Comparison of ENCODE assay signal across 1 cellular context in the genomic region with DNA sequence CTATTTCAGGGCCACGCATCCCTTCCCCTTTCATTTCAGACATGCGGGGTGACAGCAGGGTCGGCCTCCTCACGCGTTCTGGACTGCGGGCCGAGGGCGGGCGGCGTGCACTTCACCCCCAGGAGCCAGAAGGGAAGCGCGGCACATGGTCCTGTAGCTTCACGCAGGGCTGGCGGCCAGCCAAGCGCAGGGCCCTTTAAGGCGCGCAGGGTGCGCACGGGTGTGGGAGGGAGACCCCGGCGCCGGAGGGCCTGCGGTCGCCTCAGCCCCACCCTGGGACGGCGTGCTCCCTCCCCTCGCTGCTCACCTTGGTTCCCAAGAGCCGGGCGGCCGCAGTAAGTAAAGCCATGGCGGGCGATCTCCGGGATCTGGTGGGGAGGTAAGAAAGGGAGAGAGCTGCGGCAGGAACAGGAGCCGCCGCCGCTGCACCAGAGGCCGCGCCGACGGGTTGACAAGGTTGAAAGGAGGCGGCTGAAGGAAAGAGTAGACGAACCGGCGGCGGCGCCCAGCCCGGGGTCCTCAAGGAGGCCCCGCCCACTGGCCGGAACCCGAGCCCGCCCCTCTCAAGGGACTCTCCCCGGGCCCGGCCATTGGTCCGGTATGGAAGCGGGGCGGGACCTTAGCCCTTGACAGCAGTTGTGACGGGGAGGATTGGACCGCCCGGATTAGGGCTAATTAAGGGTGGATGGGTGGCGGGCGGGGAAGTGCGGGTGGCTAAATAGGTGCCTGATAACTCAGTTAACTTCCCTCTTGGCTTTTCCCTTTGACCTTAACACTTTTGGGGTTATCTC.
TF ChIP-seq lines count a peak whose summit lies in the region.

A gene (minus strand): TSS at position 478 of the 791 bp plus-strand sequence. CDS start 129 bp downstream, at position 349.

TF ChIP-seq in A549, 52 proteins besides CTCF, POLR2A, EP300 and RAD21 (continued from another document):
- TF ChIP-seq, protein P1, sequence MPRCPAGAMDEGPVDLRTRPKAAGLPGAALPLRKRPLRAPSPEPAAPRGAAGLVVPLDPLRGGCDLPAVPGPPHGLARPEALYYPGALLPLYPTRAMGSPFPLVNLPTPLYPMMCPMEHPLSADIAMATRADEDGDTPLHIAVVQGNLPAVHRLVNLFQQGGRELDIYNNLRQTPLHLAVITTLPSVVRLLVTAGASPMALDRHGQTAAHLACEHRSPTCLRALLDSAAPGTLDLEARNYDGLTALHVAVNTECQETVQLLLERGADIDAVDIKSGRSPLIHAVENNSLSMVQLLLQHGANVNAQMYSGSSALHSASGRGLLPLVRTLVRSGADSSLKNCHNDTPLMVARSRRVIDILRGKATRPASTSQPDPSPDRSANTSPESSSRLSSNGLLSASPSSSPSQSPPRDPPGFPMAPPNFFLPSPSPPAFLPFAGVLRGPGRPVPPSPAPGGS (IDR thresholded peaks at IDR 0.05), result peak; percentile 73; the same call in 2 of the 3 replicates
- TF ChIP-seq HDAC2 (IDR thresholded peaks at IDR 0.05), result no peak
- TF ChIP-seq MYC (IDR thresholded peaks at IDR 0.05; ENCODE audit: borderline replicate concordance, low read length), result 0 out of 2 replicates have a peak, but pooled peaks have one; percentile 52
- TF ChIP-seq RNF2 (IDR thresholded peaks at IDR 0.05; ENCODE audit: borderline replicate concordance, low read depth), result no peak
- TF ChIP-seq ZFP36 (IDR thresholded peaks at IDR 0.05; ENCODE audit: borderline replicate concordance, partially characterized antibody), result no peak
- no peak for TF ChIP-seq EHMT2 (IDR thresholded peaks at IDR 0.05; ENCODE audit: low read depth)
- TF ChIP-seq, protein P2, sequence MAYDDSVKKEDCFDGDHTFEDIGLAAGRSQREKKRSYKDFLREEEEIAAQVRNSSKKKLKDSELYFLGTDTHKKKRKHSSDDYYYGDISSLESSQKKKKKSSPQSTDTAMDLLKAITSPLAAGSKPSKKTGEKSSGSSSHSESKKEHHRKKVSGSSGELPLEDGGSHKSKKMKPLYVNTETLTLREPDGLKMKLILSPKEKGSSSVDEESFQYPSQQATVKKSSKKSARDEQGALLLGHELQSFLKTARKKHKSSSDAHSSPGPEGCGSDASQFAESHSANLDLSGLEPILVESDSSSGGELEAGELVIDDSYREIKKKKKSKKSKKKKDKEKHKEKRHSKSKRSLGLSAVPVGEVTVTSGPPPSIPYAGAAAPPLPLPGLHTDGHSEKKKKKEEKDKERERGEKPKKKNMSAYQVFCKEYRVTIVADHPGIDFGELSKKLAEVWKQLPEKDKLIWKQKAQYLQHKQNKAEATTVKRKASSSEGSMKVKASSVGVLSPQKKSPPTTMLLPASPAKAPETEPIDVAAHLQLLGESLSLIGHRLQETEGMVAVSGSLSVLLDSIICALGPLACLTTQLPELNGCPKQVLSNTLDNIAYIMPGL (CRISPR knock-in tag; IDR thresholded peaks at IDR 0.05; ENCODE audit: borderline replicate concordance), result no peak
- TF ChIP-seq PHF8 (IDR thresholded peaks at IDR 0.05; ENCODE audit: borderline replicate concordance, low read depth), result 0 out of 2 replicates have a peak, but pooled peaks have one; percentile 43
- TF ChIP-seq SMC3 (IDR thresholded peaks at IDR 0.05), result no peak
- peak; percentile 68 to 77; a peak in 3 of 5 replicates for TF ChIP-seq JUN (IDR thresholded peaks at IDR 0.05)
